In the genomic region with DNA sequence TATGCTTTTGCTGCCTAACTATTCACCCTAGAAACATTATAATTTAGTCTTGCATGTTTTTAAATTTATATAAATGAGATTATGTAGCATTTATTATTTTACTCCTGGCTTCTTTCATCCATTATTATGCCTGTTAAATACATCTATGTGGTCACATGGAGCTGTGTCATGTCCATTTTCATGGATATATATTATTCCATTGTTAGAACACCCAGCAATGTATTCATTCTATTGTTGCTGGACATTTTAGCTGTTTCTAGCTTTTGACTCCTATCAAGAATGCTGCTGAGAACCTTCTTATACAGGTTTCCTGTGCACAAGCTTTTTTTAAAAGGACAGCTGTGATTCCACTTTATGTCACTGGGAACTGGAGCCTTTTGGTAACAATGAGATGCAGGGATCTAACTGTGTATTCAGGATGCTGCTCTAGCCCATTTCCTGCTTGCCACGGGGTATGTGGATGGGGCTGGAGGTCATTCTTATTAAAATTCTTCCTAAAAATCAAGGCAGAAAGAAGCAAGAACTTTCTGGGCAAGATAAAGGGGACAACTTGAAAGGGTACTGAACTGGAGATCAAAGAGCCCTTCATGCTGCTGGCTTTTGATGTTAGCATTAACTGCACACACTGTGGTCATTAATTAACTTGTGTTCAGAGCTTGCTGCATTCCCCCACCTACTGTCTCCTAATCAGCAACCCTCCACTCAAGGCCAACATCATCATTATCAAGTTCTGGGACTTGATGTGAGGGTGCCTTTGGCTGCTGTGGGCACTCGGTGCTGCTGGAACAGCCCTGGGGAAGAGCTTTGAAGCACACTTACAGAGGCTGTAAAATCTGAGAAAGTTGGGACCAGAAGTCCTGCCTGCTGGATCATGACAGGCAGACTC, we compare ENCODE assay signal across 19 cellular contexts.
DNase-seq lines count a peak whose midpoint lies in the region; ATAC-seq, FAIRE-seq and TF ChIP-seq lines count a peak whose summit lies in the region.
"Had no signal": no experiment of that assay in that cellular context is flagged by ENCODE, and none has a peak within 500 bp of the region (broad histone marks: within the 10 kb centered on the region; RNA-seq: fewer than 3 reads in every experiment).

No MANE protein-coding gene starts in this region.

- TF ChIP-seq POLR2A in A549 (IDR thresholded peaks at IDR 0.05; ENCODE audit: low read length) = no peak

- CTCF ChIA-PET in A549 (lab: Yijun Ruan, JAX) = interaction anchor here (1.1 to 1.2 kb wide), 2 partner anchors 8 to 15 kb away, joined by 3 read pairs; no protein-coding TSS in a partner anchor

- no peak overlapping the region for H3K4me3 ChIP-seq in A549
- H3K4me3 ChIP-seq: BLaER1 had no signal

- TF ChIP-seq EP300 in A549 (IDR thresholded peaks at IDR 0.05) = no peak

- POLR2A ChIA-PET in A549 (lab: Yijun Ruan, JAX) = interaction anchor here (0.6 kb wide), 2 partner anchors 100 to 1019 kb away, joined by 3 read pairs; no protein-coding TSS in a partner anchor

- TF ChIP-seq CTCF in A549 (IDR thresholded peaks at IDR 0.05) = no peak

- no peaks in the 10 kb centered on the region for H3K9me3 ChIP-seq in A549
- H3K9me3 ChIP-seq: BLaER1, neutrophil had no signal

- no peak for FAIRE-seq in A549 (lab: Jason Lieb, UNC)

- TF ChIP-seq RAD21 in A549 (conservative IDR thresholded peaks at IDR 0.05 in 1 of 2, IDR thresholded peaks at IDR 0.05 in 1 of 2) = no peak

- DNase-seq in A549 (ENCODE audit: low read depth in 1 of 2, low spot score in 1 of 2) (no peak), left kidney (ENCODE audit: low read depth, low spot score) (peak; percentile 61), NCI-H2171 treated with DMSO at 0.1 percent for 48 hours (lab: John Stamatoyannopoulos, UW) (no peak), T-helper 2 cell (no peak), left lobe of liver (ENCODE audit: low spot score) (no peak)
- DNase-seq: 8988T; activated CD4-positive, alpha-beta memory T cell treated with anti-CD3 and anti-CD28 coated beads for 36 hours; activated T-cell treated with anti-CD3 and anti-CD28 coated beads, Interleukin-2, amount 50 U/mL, for 48 hours; NCI-H187 treated with DMSO at 0.1 percent for 48 hours; NCI-H446 treated with DMSO at 0.1 percent for 48 hours; stimulated activated CD4-positive, alpha-beta T cell treated with anti-CD3 and anti-CD28 coated beads, Interleukin-12 subunit alpha, Interleukin-12 subunit beta, amount 100 ng/mL, for 4 hours; WERI-Rb-1 had no signal

- no peak for ATAC-seq in A549
- peak; percentile 51 for ATAC-seq in GM19463 (IDR thresholded peaks at IDR 0.05; ENCODE audit: unreplicated experiment)
- ATAC-seq in HG03571 (IDR thresholded peaks at IDR 0.05; ENCODE audit: unreplicated experiment) = peak; percentile 38
- ATAC-seq in GM19395 (IDR thresholded peaks at IDR 0.05; ENCODE audit: unreplicated experiment) = no peak
- ATAC-seq in left lobe of liver = no peak
- ATAC-seq: activated naive CD4-positive, alpha-beta T cell treated with anti-CD3 and anti-CD28 coated beads, Interleukin-2, amount 50 U/mL, for 72 hours; Right ventricle myocardium inferior had no signal

- H3K27ac ChIP-seq in A549 = peak overlapping the region in 1 of 2 experiments; percentile 57; a peak in 1 of 6 replicates
- H3K27ac ChIP-seq: BLaER1, neutrophil, WERI-Rb-1 had no signal

- 0 out of 3 replicates have a peak overlapping the region, but pooled peaks have one; percentile 23 for H3K4me2 ChIP-seq in A549
- H3K4me2 ChIP-seq: BLaER1 had no signal

- peaks cover 22% of the 10 kb centered on the region for H3K4me1 ChIP-seq in A549

- WGBS in A549 (ENCODE audit: missing lambda C conversion rate) = 20% methylated on average over 2 of the region's 2 CpGs

TF ChIP-seq in A549, 52 proteins besides CTCF, POLR2A, EP300 and RAD21:
- TF ChIP-seq EHF (CRISPR knock-in tag; IDR thresholded peaks at IDR 0.05) (no peak), CEBPB (IDR thresholded peaks at IDR 0.05) (no peak), SMC3 (IDR thresholded peaks at IDR 0.05) (no peak), HOXB5 (CRISPR knock-in tag; IDR thresholded peaks at IDR 0.05) (no peak), HOXA7 (CRISPR knock-in tag; IDR thresholded peaks at IDR 0.05) (no peak), NR3C1 (IDR thresholded peaks at IDR 0.05) (no peak), NPAS2 (CRISPR knock-in tag; IDR thresholded peaks at IDR 0.05; ENCODE audit: borderline replicate concordance) (no peak), ZSCAN20 (CRISPR knock-in tag; IDR thresholded peaks at IDR 0.05) (no peak), EHMT2 (IDR thresholded peaks at IDR 0.05; ENCODE audit: low read depth) (no peak), ZFP36 (IDR thresholded peaks at IDR 0.05; ENCODE audit: borderline replicate concordance, partially characterized antibody) (no peak), FOSL2 (IDR thresholded peaks at IDR 0.05) (no peak), FOSL2 (CRISPR knock-in tag; IDR thresholded peaks at IDR 0.05) (no peak), CBX2 (IDR thresholded peaks at IDR 0.05; ENCODE audit: borderline replicate concordance, low read depth) (no peak), SREBF2 (IDR thresholded peaks at IDR 0.05) (no peak), CHD4 (IDR thresholded peaks at IDR 0.05; ENCODE audit: borderline replicate concordance) (no peak), RFX5 (IDR thresholded peaks at IDR 0.05) (no peak), MAZ (IDR thresholded peaks at IDR 0.05; ENCODE audit: borderline replicate concordance, low read depth, low read length) (no peak), TFCP2L1 (CRISPR knock-in tag; IDR thresholded peaks at IDR 0.05) (no peak), TP53 (CRISPR knock-in tag; IDR thresholded peaks at IDR 0.05) (no peak)
- TF ChIP-seq, protein P1, sequence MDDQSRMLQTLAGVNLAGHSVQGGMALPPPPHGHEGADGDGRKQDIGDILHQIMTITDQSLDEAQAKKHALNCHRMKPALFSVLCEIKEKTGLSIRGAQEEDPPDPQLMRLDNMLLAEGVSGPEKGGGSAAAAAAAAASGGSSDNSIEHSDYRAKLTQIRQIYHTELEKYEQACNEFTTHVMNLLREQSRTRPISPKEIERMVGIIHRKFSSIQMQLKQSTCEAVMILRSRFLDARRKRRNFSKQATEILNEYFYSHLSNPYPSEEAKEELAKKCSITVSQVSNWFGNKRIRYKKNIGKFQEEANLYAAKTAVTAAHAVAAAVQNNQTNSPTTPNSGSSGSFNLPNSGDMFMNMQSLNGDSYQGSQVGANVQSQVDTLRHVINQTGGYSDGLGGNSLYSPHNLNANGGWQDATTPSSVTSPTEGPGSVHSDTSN (IDR thresholded peaks at IDR 0.05) = no peak
- TF ChIP-seq, protein P2, sequence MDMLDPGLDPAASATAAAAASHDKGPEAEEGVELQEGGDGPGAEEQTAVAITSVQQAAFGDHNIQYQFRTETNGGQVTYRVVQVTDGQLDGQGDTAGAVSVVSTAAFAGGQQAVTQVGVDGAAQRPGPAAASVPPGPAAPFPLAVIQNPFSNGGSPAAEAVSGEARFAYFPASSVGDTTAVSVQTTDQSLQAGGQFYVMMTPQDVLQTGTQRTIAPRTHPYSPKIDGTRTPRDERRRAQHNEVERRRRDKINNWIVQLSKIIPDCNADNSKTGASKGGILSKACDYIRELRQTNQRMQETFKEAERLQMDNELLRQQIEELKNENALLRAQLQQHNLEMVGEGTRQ (IDR thresholded peaks at IDR 0.05) = no peak

Comparison
In these comparisons a context has a peak if more than half of its experiments do, and no peak if none do; other contexts are left out.
1. ATAC-seq: peak in GM19463 (single experiment) and HG03571 (single experiment); none in A549 (0 of 2), GM19395 (single experiment) and left lobe of liver (single experiment).